23 cellular contexts compared by ENCODE assay signal in the genomic region with DNA sequence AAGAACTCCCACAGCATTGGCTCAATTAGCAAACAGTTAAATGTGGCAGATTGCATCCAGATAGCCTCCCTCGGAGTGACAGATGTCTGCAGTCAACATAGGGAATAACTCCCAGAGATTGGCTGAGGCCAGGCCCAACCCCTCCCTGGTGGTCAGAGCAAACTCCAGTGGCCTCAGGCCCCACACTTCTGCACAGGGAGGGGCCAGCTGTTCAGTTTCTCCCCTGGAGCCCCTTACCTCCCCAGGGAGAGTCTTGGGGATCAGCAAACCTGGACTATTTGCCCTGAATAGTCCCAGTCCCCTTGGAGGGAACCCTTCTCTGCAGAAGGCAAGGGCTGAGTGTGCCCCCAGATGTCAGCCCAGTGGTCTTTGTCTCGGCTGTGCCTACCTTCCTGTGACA.
"Had no signal": no experiment of that assay in that cellular context is flagged by ENCODE, and none has a peak within 500 bp of the region (broad histone marks: within the 10 kb centered on the region; RNA-seq: fewer than 3 reads in every experiment).

No MANE protein-coding gene starts in this region.

- H3K27me3 ChIP-seq: ovary had no signal

- H3K4me1 ChIP-seq: breast epithelium, gastroesophageal sphincter, prostate gland, sigmoid colon had no signal

- H3K27ac ChIP-seq: breast epithelium, gastroesophageal sphincter, neutrophil, ovary, prostate gland, sigmoid colon, thoracic aorta, WERI-Rb-1 had no signal

- ATAC-seq: activated naive CD8-positive, alpha-beta T cell treated with anti-CD3 and anti-CD28 coated beads, Interleukin-2, amount 50 U/mL, for 24 hours; activated T-cell treated with anti-CD3 and anti-CD28 coated beads, Interleukin-2, amount 50 U/mL, for 4 hours; gastroesophageal sphincter; left cardiac atrium; left ventricle myocardium superior; stimulated activated effector memory CD8-positive, alpha-beta T cell treated with anti-CD3 and anti-CD28 coated beads, Interleukin-12 subunit alpha, Interleukin-12 subunit beta, amount 100 ng/mL, for 72 hours had no signal

- H3K36me3 ChIP-seq: breast epithelium, gastroesophageal sphincter, neutrophil, ovary, prostate gland, sigmoid colon, thoracic aorta, WERI-Rb-1 had no signal

- H3K4me3 ChIP-seq: breast epithelium, gastroesophageal sphincter, ovary, prostate gland, sigmoid colon, thoracic aorta had no signal

- DNase-seq: activated CD4-positive, alpha-beta memory T cell treated with anti-CD3 and anti-CD28 coated beads, Interleukin-2, amount 10 ng/mL, durations not matched to agents 7 days and 5 days; activated CD4-positive, alpha-beta T cell treated with anti-CD3 and anti-CD28 coated beads, Interleukin-2, amount 10 ng/mL, durations not matched to agents 24 days and 14 days; activated CD4-positive, CD25-positive, alpha-beta regulatory T cell treated with anti-CD3 and anti-CD28 coated beads, Interleukin-2, amount 50 U/mL, for 72 hours; activated naive CD8-positive, alpha-beta T cell treated with anti-CD3 and anti-CD28 coated beads, Interleukin-2, amount 50 U/mL, for 24 hours; activated T-cell treated with anti-CD3 and anti-CD28 coated beads, Interleukin-2, amount 50 U/mL, for 4 hours; central memory CD4-positive, alpha-beta T cell; head of caudate nucleus; hippocampal formation; left cardiac atrium; left ventricle myocardium superior; ovary; sigmoid colon; small intestine; stimulated activated CD4-positive, alpha-beta T cell treated with anti-CD3 and anti-CD28 coated beads, Interleukin-4, amount 100 ng/mL, for 24 hours; T1000; trophoblast cell; WERI-Rb-1 had no signal
